ENCODE assay signal across 23 cellular contexts in the genomic region with DNA sequence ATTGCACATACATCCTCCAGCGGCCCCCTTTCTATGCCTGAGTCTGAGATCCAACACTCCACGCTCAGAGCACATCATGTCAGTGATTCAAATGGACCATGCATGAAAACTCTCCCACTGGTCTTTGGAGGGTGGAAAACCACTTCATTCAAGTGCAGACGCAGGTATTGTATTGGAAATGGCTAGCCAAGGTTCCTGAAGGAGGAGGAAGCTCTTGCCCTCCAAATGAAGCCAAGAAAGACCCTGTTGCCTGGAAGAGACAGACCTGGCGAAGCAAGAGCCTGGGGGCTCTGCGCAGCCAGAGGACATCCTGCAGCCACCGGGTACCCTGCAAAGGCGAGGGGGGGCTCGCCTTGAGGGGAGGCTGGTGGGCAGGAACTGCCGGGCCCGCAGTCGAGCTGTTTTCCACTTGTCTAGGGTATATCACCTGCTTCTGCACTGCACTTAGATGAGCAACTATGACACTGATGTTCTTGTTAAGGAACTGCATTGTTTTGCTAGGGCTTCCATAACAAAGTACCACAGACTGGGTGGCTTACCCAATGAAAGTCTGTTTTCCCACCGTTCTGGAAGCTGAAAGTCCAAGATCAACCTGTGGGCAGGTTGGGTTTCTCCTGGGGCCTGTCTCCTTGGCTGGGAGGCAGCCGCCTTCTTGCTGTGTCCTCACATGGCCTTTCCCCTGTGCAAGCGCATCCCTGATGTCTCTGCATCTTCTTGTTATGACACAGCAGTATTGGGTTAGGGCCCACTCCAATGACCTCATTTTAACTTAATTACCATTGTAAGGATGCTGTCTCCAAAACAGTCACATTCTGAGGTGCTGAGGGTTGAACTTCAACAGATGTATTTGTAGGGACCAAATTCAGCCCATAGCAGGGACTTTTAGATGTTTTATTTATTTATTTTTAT.
A peak's percentile ranks its signal among the peaks of the same experiment; 100 is the strongest.
DNase-seq lines count a peak whose midpoint lies in the region; ATAC-seq and TF ChIP-seq lines count a peak whose summit lies in the region.
"Had no signal": no experiment of that assay in that cellular context is flagged by ENCODE, and none has a peak within 500 bp of the region (broad histone marks: within the 10 kb centered on the region; RNA-seq: fewer than 3 reads in every experiment).

No MANE protein-coding gene starts in this region.

- H3K27me3 ChIP-seq in right cardiac atrium (ENCODE audit: control insufficient read depth, insufficient read depth) (no peaks in the 10 kb centered on the region), neural progenitor cell (no peaks in the 10 kb centered on the region), esophagus squamous epithelium (no peaks in the 10 kb centered on the region)
- H3K27me3 ChIP-seq: BLaER1, uterus had no signal

- H3K36me3 Mint-ChIP-seq in brain = peaks cover 5% of the 10 kb centered on the region
- peaks cover 3% of the 10 kb centered on the region for H3K36me3 Mint-ChIP-seq in neural progenitor cell
- no peaks in the 10 kb centered on the region for H3K36me3 Mint-ChIP-seq in activated CD8-positive, alpha-beta memory T cell treated with anti-CD3 and anti-CD28 coated beads, Interleukin-2, amount 10 ng/mL, durations not matched to agents 7 days and 5 days

- CTCF ChIA-PET in activated CD8-positive, alpha-beta memory T cell treated with anti-CD3 and anti-CD28 coated beads, Interleukin-2, amount 10 ng/mL, durations not matched to agents 7 days and 5 days (lab: Charles Lee) = no interaction called here

- H3K9me3 Mint-ChIP-seq in brain (peaks cover 4 to 17% (median 16%) of the 10 kb centered on the region in 5 experiments), neural progenitor cell (peaks cover 12% of the 10 kb centered on the region)
- H3K9me3 Mint-ChIP-seq in activated CD8-positive, alpha-beta memory T cell treated with anti-CD3 and anti-CD28 coated beads, Interleukin-2, amount 10 ng/mL, durations not matched to agents 7 days and 5 days (ENCODE audit: low read depth) = no peaks in the 10 kb centered on the region

- H3K27ac ChIP-seq in right cardiac atrium (ENCODE audit: low read length) (no peak overlapping the region), neural progenitor cell (no peak overlapping the region), esophagus squamous epithelium (peak overlapping the region in 1 of 4 donors; percentile 85)
- H3K27ac ChIP-seq: A549, BLaER1 had no signal

- DNase-seq in right cardiac atrium (peak in 2 of 3 donors; percentile 37 to 38), cardiac septum (ENCODE audit: low spot score) (no peak), neural progenitor cell (ENCODE audit: low spot score) (no peak), esophagus squamous epithelium (lab: John Stamatoyannopoulos, UW) (no peak)
- DNase-seq in activated CD8-positive, alpha-beta memory T cell treated with anti-CD3 and anti-CD28 coated beads, Interleukin-2, amount 10 ng/mL, durations not matched to agents 7 days and 5 days = no peak
- DNase-seq: activated CD4-positive, alpha-beta T cell treated with anti-CD3 and anti-CD28 coated beads for 4 hours; activated CD8-positive, alpha-beta memory T cell treated with anti-CD3 and anti-CD28 coated beads for 24 hours; activated gamma-delta T cell; activated naive CD8-positive, alpha-beta T cell treated with anti-CD3 and anti-CD28 coated beads, Interleukin-2, amount 50 U/mL, for 24 hours; activated T-cell treated with anti-CD3 and anti-CD28 coated beads, Interleukin-2, amount 50 U/mL, for 1 hour; dermis blood vessel endothelial cell; DND-41; head of caudate nucleus; NCI-H1436 treated with DMSO at 0.1 percent for 48 hours; stimulated activated naive CD4-positive, alpha-beta T cell treated with Interleukin-2 at 50 U/mL for 16 hours; T-helper 2 cell; uterus had no signal

- H3K27me3 Mint-ChIP-seq in brain = no peaks in the 10 kb centered on the region
- peaks cover 13% of the 10 kb centered on the region for H3K27me3 Mint-ChIP-seq in neural progenitor cell (ENCODE audit: insufficient read depth, low read depth)
- peaks cover 4% of the 10 kb centered on the region for H3K27me3 Mint-ChIP-seq in activated CD8-positive, alpha-beta memory T cell treated with anti-CD3 and anti-CD28 coated beads, Interleukin-2, amount 10 ng/mL, durations not matched to agents 7 days and 5 days
- H3K27me3 Mint-ChIP-seq: activated naive CD8-positive, alpha-beta T cell treated with anti-CD3 and anti-CD28 coated beads, Interleukin-2, amount 50 U/mL, for 24 hours; progenitor cell of endocrine pancreas had no signal

- H3K4me1 Mint-ChIP-seq in brain (peaks cover 59% of the 10 kb centered on the region), neural progenitor cell (peaks cover 42% of the 10 kb centered on the region)
- H3K4me1 Mint-ChIP-seq in activated CD8-positive, alpha-beta memory T cell treated with anti-CD3 and anti-CD28 coated beads, Interleukin-2, amount 10 ng/mL, durations not matched to agents 7 days and 5 days = peaks cover 4% of the 10 kb centered on the region

- ATAC-seq in right cardiac atrium (no peak), HG03442 (IDR thresholded peaks at IDR 0.05; ENCODE audit: unreplicated experiment) (no peak), HG03135 (IDR thresholded peaks at IDR 0.05; ENCODE audit: unreplicated experiment) (no peak)
- ATAC-seq in activated CD8-positive, alpha-beta memory T cell treated with anti-CD3 and anti-CD28 coated beads, Interleukin-2, amount 10 ng/mL, durations not matched to agents 7 days and 5 days = no peak
- ATAC-seq: A549; activated naive CD8-positive, alpha-beta T cell treated with anti-CD3 and anti-CD28 coated beads, Interleukin-2, amount 50 U/mL, for 24 hours had no signal

- no peak for TF ChIP-seq POLR2A in esophagus squamous epithelium (IDR thresholded peaks at IDR 0.05)

- H3K9ac ChIP-seq in neural progenitor cell = no peak overlapping the region
- H3K9ac ChIP-seq: BLaER1 had no signal

- H3K36me3 ChIP-seq in neural progenitor cell (no peaks in the 10 kb centered on the region), esophagus squamous epithelium (no peaks in the 10 kb centered on the region)
- H3K36me3 ChIP-seq: BLaER1, uterus had no signal

- intact Hi-C loops in right cardiac atrium (cut with DNase I) (no loop called here), cardiac septum (cut with DNase I) (loop anchor here (5.0 to 10.0 kb wide), 3 partner anchors 48 to 913 kb away; no protein-coding TSS in a partner anchor), esophagus squamous epithelium (cut with DNase I) (no loop called here)

- H3K79me2 ChIP-seq in neural progenitor cell (ENCODE audit: low read depth) = no peaks in the 10 kb centered on the region

- no peaks in the 10 kb centered on the region for H3K9me3 ChIP-seq in right cardiac atrium (ENCODE audit: control insufficient read depth, low read length)
- no peaks in the 10 kb centered on the region for H3K9me3 ChIP-seq in neural progenitor cell (ENCODE audit: low read depth)
- peaks cover 0 to 5% (median 0%) of the 10 kb centered on the region in 3 donors for H3K9me3 ChIP-seq in esophagus squamous epithelium
- H3K9me3 ChIP-seq: BLaER1, uterus had no signal

- H3K4me1 ChIP-seq in right cardiac atrium (ENCODE audit: control insufficient read depth, insufficient read depth, low read length) (peaks cover 9% of the 10 kb centered on the region), neural progenitor cell (peaks cover 17% of the 10 kb centered on the region), esophagus squamous epithelium (peaks cover 6 to 47% (median 21%) of the 10 kb centered on the region in 3 donors)
- H3K4me1 ChIP-seq: A549 had no signal

- no peak overlapping the region for H3K4me2 ChIP-seq in neural progenitor cell
- H3K4me2 ChIP-seq: A549 had no signal

- no peak for TF ChIP-seq CTCF in brain (conservative IDR thresholded peaks at IDR 0.05)
- no peak for TF ChIP-seq CTCF in neural progenitor cell (IDR thresholded peaks at IDR 0.05)
- no peak for TF ChIP-seq CTCF in esophagus squamous epithelium (IDR thresholded peaks at IDR 0.05)

- no peaks in the 10 kb centered on the region for H3F3A ChIP-seq in neural progenitor cell (ENCODE audit: low read depth)

- peak overlapping the region; percentile 48 for H2AFZ ChIP-seq in neural progenitor cell (replicated peaks)

- 91% methylated on average over 14 of the region's 14 CpGs for WGBS in right cardiac atrium
- 83 to 87% methylated on average over 11 to 13 of the region's 14 CpGs for WGBS in esophagus squamous epithelium, 2 donors

- H3K27ac Mint-ChIP-seq in brain (peak overlapping the region; percentile 63 to 94 (median 84)), neural progenitor cell (no peak overlapping the region)
- no peak overlapping the region for H3K27ac Mint-ChIP-seq in activated CD8-positive, alpha-beta memory T cell treated with anti-CD3 and anti-CD28 coated beads, Interleukin-2, amount 10 ng/mL, durations not matched to agents 7 days and 5 days
- H3K27ac Mint-ChIP-seq: activated naive CD8-positive, alpha-beta T cell treated with anti-CD3 and anti-CD28 coated beads, Interleukin-2, amount 50 U/mL, for 24 hours; progenitor cell of endocrine pancreas had no signal

- no peak overlapping the region for H3K4me3 ChIP-seq in right cardiac atrium (ENCODE audit: low read length)
- H3K4me3 ChIP-seq in neural progenitor cell = no peak overlapping the region
- H3K4me3 ChIP-seq in esophagus squamous epithelium = no peak overlapping the region
- H3K4me3 ChIP-seq: A549, BLaER1, uterus had no signal

- H4K20me1 ChIP-seq in neural progenitor cell (ENCODE audit: low read depth) = no peaks in the 10 kb centered on the region
- H4K20me1 ChIP-seq: BLaER1 had no signal

- H3K4me3 Mint-ChIP-seq in brain (no peak overlapping the region), neural progenitor cell (no peak overlapping the region)
- no peak overlapping the region for H3K4me3 Mint-ChIP-seq in activated CD8-positive, alpha-beta memory T cell treated with anti-CD3 and anti-CD28 coated beads, Interleukin-2, amount 10 ng/mL, durations not matched to agents 7 days and 5 days
- H3K4me3 Mint-ChIP-seq: activated naive CD8-positive, alpha-beta T cell treated with anti-CD3 and anti-CD28 coated beads, Interleukin-2, amount 50 U/mL, for 24 hours had no signal

Comparison
In these comparisons a context has a peak if more than half of its experiments do, and no peak if none do; other contexts are left out.
1. DNase-seq: peak in right cardiac atrium (2 of 3); none in cardiac septum (single experiment), neural progenitor cell (single experiment), esophagus squamous epithelium (single experiment) and activated CD8-positive, alpha-beta memory T cell treated with anti-CD3 and anti-CD28 coated beads, Interleukin-2, amount 10 ng/mL, durations not matched to agents 7 days and 5 days (single experiment).
2. H3K27ac Mint-ChIP-seq: peak in brain (5 of 5); none in neural progenitor cell (single experiment) and activated CD8-positive, alpha-beta memory T cell treated with anti-CD3 and anti-CD28 coated beads, Interleukin-2, amount 10 ng/mL, durations not matched to agents 7 days and 5 days (single experiment).